30 cellular contexts compared by ENCODE assay signal in the genomic region with DNA sequence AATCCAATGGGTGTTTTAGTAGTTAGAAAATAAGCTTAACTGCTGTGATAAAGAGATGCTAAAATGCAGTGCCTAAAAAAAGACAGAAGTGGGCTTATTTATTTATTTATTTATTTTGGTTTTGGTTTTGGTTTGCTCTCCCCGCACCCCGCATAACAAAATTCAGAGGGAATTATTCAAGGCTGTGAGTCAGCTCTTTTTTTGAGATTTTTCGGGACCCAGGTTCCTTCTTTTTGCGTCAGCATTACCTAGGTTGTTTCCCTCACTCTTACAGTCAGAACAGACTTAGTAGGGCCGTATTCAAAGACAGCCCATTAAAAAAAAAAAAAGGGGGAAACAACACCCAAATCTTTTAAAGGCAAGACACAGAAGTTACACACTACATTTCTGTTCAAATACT.
"Had no signal": no experiment of that assay in that cellular context is flagged by ENCODE, and none has a peak within 500 bp of the region (broad histone marks: within the 10 kb centered on the region; RNA-seq: fewer than 3 reads in every experiment).

No MANE protein-coding gene starts in this region.

- H3K9me3 ChIP-seq: ascending aorta, colonic mucosa, gastrocnemius medialis, left ventricle myocardium inferior, mucosa of descending colon, suprapubic skin, tibial nerve had no signal

- H3K36me3 ChIP-seq: ascending aorta, cardiac muscle cell, colonic mucosa, gastrocnemius medialis, left ventricle myocardium inferior, suprapubic skin, tibial nerve had no signal

- H3K27me3 ChIP-seq: ascending aorta, cardiac muscle cell, colonic mucosa, gastrocnemius medialis, hepatocyte, suprapubic skin, tibial nerve had no signal

- DNase-seq: activated CD4-positive, alpha-beta T cell treated with anti-CD3 and anti-CD28 coated beads for 48 hours; activated CD4-positive, alpha-beta T cell treated with anti-CD3 and anti-CD28 coated beads, Interleukin-2, amount 50 U/mL, for 48 hours; activated CD8-positive, alpha-beta memory T cell treated with anti-CD3 and anti-CD28 coated beads for 24 hours; activated effector memory CD4-positive, alpha-beta T cell treated with anti-CD3 and anti-CD28 coated beads, Interleukin-2, amount 50 U/mL, for 16 hours; activated naive CD4-positive, alpha-beta T cell treated with anti-CD3 and anti-CD28 coated beads for 36 hours; activated naive CD8-positive, alpha-beta T cell treated with anti-CD3 and anti-CD28 coated beads for 36 hours; cerebellar nuclear complex; colonic mucosa; effector memory CD8-positive, alpha-beta T cell; erythroblast; gastrocnemius medialis; glutamatergic neuron; islet precursor cell; left ventricle myocardium inferior; mesendoderm; mucosa of descending colon; posterior cingulate gyrus; right cardiac atrium; stimulated activated CD4-positive, alpha-beta T cell treated with anti-CD3 and anti-CD28 coated beads, Interleukin-15, amount 100 ng/mL, for 24 hours; stimulated activated naive CD4-positive, alpha-beta T cell; T-helper 9 cell had no signal

- H3K79me2 ChIP-seq: hepatocyte had no signal

- ATAC-seq: activated CD4-positive, CD25-positive, alpha-beta regulatory T cell treated with anti-CD3 and anti-CD28 coated beads, Interleukin-2, amount 50 U/mL, for 24 hours; effector memory CD8-positive, alpha-beta T cell; gastrocnemius medialis; mucosa of descending colon; natural killer cell treated with Interleukin-12 subunit alpha and Interleukin-12 subunit beta and Interleukin-15 and Interleukin-18, amount 100 ng/mL, for 72 hours; right cardiac atrium had no signal

- H3K4me1 ChIP-seq: ascending aorta, colonic mucosa, gastrocnemius medialis, left ventricle myocardium inferior, suprapubic skin, tibial nerve had no signal

- H3K4me3 ChIP-seq: ascending aorta, cardiac muscle cell, colonic mucosa, gastrocnemius medialis, hepatocyte, left ventricle myocardium inferior, lung, mucosa of descending colon, suprapubic skin, tibial nerve had no signal

- H3K4me2 ChIP-seq: hepatocyte had no signal

- H3K27ac ChIP-seq: ascending aorta, cardiac muscle cell, colonic mucosa, gastrocnemius medialis, hepatocyte, left ventricle myocardium inferior, suprapubic skin, tibial nerve, VCaP had no signal

- H2AFZ ChIP-seq: hepatocyte had no signal
